8 cellular contexts compared by ENCODE assay signal in the genomic region with DNA sequence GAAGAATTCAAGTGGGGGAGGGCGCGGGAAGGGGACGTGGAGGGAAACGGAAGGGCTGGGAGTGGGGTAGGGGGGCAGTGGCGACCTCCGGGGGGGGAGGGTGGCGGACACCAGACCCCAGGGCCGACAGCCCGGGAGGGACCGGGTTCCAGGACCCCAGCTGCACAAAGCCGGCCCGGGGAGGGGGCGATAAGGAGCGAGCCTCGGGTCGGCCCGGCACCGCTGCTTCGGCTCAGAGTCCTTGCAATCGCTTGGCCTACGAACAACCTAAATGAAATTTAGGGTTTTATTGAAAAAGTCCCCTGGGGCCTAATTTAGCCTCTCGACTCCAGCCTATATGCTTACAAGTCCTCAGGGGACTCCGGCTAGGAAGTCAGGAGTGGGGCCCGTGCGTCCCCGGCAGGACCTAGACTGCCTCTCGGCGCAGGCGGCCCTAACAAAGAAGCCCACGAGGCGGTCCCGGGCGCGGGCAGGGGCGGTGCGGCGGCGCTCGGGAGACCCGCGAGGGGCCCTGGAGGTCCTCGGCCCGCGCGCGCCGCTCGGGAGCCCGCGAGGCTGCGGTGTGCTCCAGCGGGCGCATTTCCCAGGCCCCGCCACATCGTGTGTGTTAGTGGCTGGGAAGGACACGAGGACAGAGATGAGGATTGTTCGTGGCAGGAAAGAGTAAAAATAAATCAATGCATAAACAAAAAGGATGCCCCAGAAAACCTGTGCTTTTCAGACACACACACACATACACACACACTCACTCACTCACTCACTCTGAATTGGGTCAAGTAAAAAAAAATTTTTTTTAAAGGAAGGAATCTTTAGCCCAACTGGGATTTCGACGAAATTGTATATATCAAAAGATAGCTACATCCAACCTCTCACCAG.
DNase-seq lines count a peak whose midpoint lies in the region; ATAC-seq and TF ChIP-seq lines count a peak whose summit lies in the region.

No MANE protein-coding gene starts in this region.

- H3K4me1 Mint-ChIP-seq in activated B cell treated with CpG ODN at 0.5 μM for 24 hours = peaks cover 15% of the 10 kb centered on the region
- peaks cover 84% of the 10 kb centered on the region for H3K4me1 Mint-ChIP-seq in nephron progenitor cell

- no peak for TF ChIP-seq CTCF in GM20000 (IDR thresholded peaks at IDR 0.05; ENCODE audit: extremely low read depth, missing control alignments)
- TF ChIP-seq CTCF in activated B cell treated with CpG ODN at 0.5 μM for 24 hours (IDR thresholded peaks at IDR 0.05) = no peak
- no peak for TF ChIP-seq CTCF in fibroblast of villous mesenchyme (IDR thresholded peaks at IDR 0.05; ENCODE audit: insufficient read depth, low read depth, low read length)
- no peak for TF ChIP-seq CTCF in nephron progenitor cell (IDR thresholded peaks at IDR 0.05)

- H3K4me3 Mint-ChIP-seq in activated B cell treated with CpG ODN at 0.5 μM for 24 hours = peak overlapping the region; percentile 76
- peak overlapping the region; percentile 75 for H3K4me3 Mint-ChIP-seq in nephron progenitor cell

- H3K27ac Mint-ChIP-seq in activated B cell treated with CpG ODN at 0.5 μM for 24 hours = no peak overlapping the region
- peak overlapping the region; percentile 100 for H3K27ac Mint-ChIP-seq in nephron progenitor cell

- POLR2A ChIA-PET in activated B cell treated with CpG ODN at 0.5 μM for 24 hours (lab: Charles Lee) = no interaction called here

- H3K4me3 ChIP-seq in fibroblast of villous mesenchyme (ENCODE audit: low read depth, low read length) = peak overlapping the region; percentile 53

- H3K9me3 Mint-ChIP-seq in activated B cell treated with CpG ODN at 0.5 μM for 24 hours (no peaks in the 10 kb centered on the region), nephron progenitor cell (no peaks in the 10 kb centered on the region)

- ATAC-seq in activated B cell treated with CpG ODN at 0.5 μM for 24 hours (ENCODE audit: low read depth) (peak; percentile 13), HG03025 (IDR thresholded peaks at IDR 0.05; ENCODE audit: low FRiP score, unreplicated experiment) (no peak), GM18909 (IDR thresholded peaks at IDR 0.05; ENCODE audit: poor library complexity, unreplicated experiment) (no peak), HG02981 (IDR thresholded peaks at IDR 0.05; ENCODE audit: unreplicated experiment) (no peak)

- intact Hi-C loops in activated B cell treated with CpG ODN at 0.5 μM for 24 hours (cut with micrococcal nuclease) = loop anchor here (1.0 to 5.0 kb wide), 7 partner anchors 212 to 877 kb away; no protein-coding TSS in a partner anchor

- CTCF ChIA-PET in activated B cell treated with CpG ODN at 0.5 μM for 24 hours (lab: Charles Lee) = interaction anchor here (0.6 to 5.6 kb wide), 5 partner anchors 132 to 638 kb away, joined by 3 to 42 read pairs (median 4); a partner anchor contains a TSS

- DNase-seq in GM20000 (ENCODE audit: low spot score) (peak; percentile 63), activated B cell treated with CpG ODN at 0.5 μM for 24 hours (peak; percentile 32), fibroblast of villous mesenchyme (ENCODE audit: low read depth) (peak; percentile 13), nephron progenitor cell (peak; percentile 75), HT-29 (ENCODE audit: low spot score) (no peak)

- H3K27me3 Mint-ChIP-seq in activated B cell treated with CpG ODN at 0.5 μM for 24 hours = peaks cover 13% of the 10 kb centered on the region
- no peaks in the 10 kb centered on the region for H3K27me3 Mint-ChIP-seq in nephron progenitor cell (ENCODE audit: low read depth, poor library complexity)

- H3K36me3 Mint-ChIP-seq in activated B cell treated with CpG ODN at 0.5 μM for 24 hours (ENCODE audit: low read depth) = no peaks in the 10 kb centered on the region
- peaks cover 4% of the 10 kb centered on the region for H3K36me3 Mint-ChIP-seq in nephron progenitor cell (ENCODE audit: low read depth)
